ENCODE assay signal across 16 cellular contexts in the genomic region with DNA sequence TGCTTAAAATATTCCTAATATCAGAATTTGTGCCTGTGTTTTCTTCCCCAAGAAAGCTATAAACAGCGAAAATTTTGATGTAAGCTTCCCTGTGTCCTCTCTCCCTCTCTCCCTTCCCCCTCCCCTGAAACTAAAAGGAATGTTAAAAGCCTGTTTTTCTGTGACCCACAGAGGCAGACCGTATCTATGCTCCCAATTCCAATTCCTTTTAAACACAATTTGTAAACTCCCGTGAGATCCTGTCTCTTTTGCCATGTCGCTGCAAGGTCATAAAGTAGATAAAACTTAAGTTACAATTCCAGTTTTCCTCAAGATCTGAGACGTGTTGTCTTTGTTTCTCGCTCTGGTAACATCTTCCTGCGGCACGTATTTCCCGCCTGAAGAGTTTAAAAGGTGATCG.
"Had no signal": no experiment of that assay in that cellular context is flagged by ENCODE, and none has a peak within 500 bp of the region (broad histone marks: within the 10 kb centered on the region; RNA-seq: fewer than 3 reads in every experiment).

No MANE protein-coding gene starts in this region.

- H3K4me1 Mint-ChIP-seq: activated CD4-positive, alpha-beta T cell treated with anti-CD3 and anti-CD28 coated beads, Interleukin-2, amount 10 ng/mL, durations not matched to agents 24 days and 14 days had no signal

- H3K9me3 Mint-ChIP-seq: activated B cell treated with CpG ODN at 0.5 μM for 24 hours; activated CD4-positive, alpha-beta T cell treated with anti-CD3 and anti-CD28 coated beads, Interleukin-2, amount 10 ng/mL, durations not matched to agents 24 days and 14 days; central memory CD8-positive, alpha-beta T cell; effector memory CD8-positive, alpha-beta T cell; T-helper 1 cell treated with Interleukin-12 subunit alpha and Interleukin-12 subunit beta and Interleukin-4 antibody, amounts not matched to agents 30 μg/mL and 1 μg/mL, for 36 hours had no signal

- DNase-seq: activated B cell treated with CpG ODN at 0.5 μM for 24 hours; activated CD4-positive, alpha-beta T cell treated with anti-CD3 and anti-CD28 coated beads, Interleukin-2, amount 10 ng/mL, durations not matched to agents 24 days and 14 days; activated CD8-positive, alpha-beta memory T cell treated with anti-CD3 and anti-CD28 coated beads for 24 hours; activated naive CD4-positive, alpha-beta T cell treated with Interleukin-2 at 50 U/mL for 16 hours; effector memory CD8-positive, alpha-beta T cell; erythroblast; midbrain; naive B cell; sigmoid colon; stimulated activated CD4-positive, alpha-beta T cell treated with anti-CD3 and anti-CD28 coated beads, Interleukin-12 subunit alpha, Interleukin-12 subunit beta, amount 100 ng/mL, for 4 hours; stimulated activated CD4-positive, alpha-beta T cell treated with anti-CD3 and anti-CD28 coated beads, Interleukin-2, amount 100 ng/mL, for 48 hours; stimulated activated CD8-positive, alpha-beta memory T cell treated with anti-CD3 and anti-CD28 coated beads, Interleukin-4, amount 100 ng/mL, for 48 hours; stimulated activated naive CD8-positive, alpha-beta T cell treated with anti-CD3 and anti-CD28 coated beads, Interleukin-15, Interleukin-2, amounts not matched to agents 100 U/mL and 50 U/mL, for 24 hours had no signal

- ATAC-seq: effector memory CD8-positive, alpha-beta T cell; SK-N-SH treated with all-trans-retinoic acid at 6 μM for 48 hours; stimulated activated naive CD8-positive, alpha-beta T cell treated with anti-CD3 and anti-CD28 coated beads, Interleukin-15, Interleukin-2, amounts not matched to agents 100 U/mL and 50 U/mL, for 24 hours had no signal

- H3K27ac Mint-ChIP-seq: activated B cell treated with CpG ODN at 0.5 μM for 24 hours; activated CD4-positive, alpha-beta T cell treated with anti-CD3 and anti-CD28 coated beads, Interleukin-2, amount 10 ng/mL, durations not matched to agents 24 days and 14 days; effector memory CD8-positive, alpha-beta T cell; T-helper 1 cell treated with Interleukin-12 subunit alpha and Interleukin-12 subunit beta and Interleukin-4 antibody, amounts not matched to agents 30 μg/mL and 1 μg/mL, for 36 hours had no signal

- H3K4me3 ChIP-seq: sigmoid colon had no signal

- H3K4me1 ChIP-seq: sigmoid colon had no signal

- H3K4me3 Mint-ChIP-seq: activated B cell treated with CpG ODN at 0.5 μM for 24 hours; activated CD4-positive, alpha-beta T cell treated with anti-CD3 and anti-CD28 coated beads, Interleukin-2, amount 10 ng/mL, durations not matched to agents 24 days and 14 days; central memory CD8-positive, alpha-beta T cell; effector memory CD8-positive, alpha-beta T cell; naive B cell; T-helper 1 cell treated with Interleukin-12 subunit alpha and Interleukin-12 subunit beta and Interleukin-4 antibody, amounts not matched to agents 30 μg/mL and 1 μg/mL, for 36 hours had no signal

- H3K36me3 ChIP-seq: sigmoid colon had no signal

- H3K9me3 ChIP-seq: sigmoid colon had no signal

- H3K27ac ChIP-seq: sigmoid colon had no signal
